ENCODE assay signal across 11 cellular contexts in the genomic region with DNA sequence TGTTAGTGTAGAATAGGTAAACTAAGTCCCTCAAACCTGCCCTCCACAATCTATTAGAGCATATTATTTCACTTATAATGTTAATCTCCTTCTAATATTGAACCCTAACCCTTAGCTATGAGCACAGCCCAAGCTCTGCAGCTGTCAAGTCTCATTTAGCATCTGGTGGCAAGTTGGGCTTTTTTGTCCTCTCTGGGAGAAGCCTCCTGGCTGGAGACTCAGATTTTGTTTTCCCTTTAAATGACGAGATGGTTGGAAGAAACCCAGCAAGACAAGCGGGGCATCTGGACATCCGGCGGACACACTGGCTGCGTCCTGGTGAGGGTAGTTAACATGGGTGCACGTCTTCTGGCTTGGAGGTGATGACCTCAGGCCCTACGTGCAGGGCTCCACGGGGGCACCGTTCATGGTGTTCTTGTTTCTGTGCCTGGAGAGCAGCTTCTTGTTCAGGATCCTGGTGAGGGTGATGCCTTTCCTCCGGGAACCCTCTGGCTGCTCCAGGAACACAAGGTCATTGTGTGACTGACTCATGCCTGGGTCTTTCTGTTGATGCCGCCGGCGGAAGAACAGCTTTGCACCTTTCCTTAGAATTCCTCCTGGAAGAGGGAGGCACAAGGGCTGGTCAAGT.
"Had no signal": no experiment of that assay in that cellular context is flagged by ENCODE, and none has a peak within 500 bp of the region (broad histone marks: within the 10 kb centered on the region; RNA-seq: fewer than 3 reads in every experiment).

No MANE protein-coding gene starts in this region.

- H3K27ac Mint-ChIP-seq: activated naive CD4-positive, alpha-beta T cell treated with anti-CD3 and anti-CD28 coated beads, Interleukin-2, amount 50 U/mL, for 24 hours had no signal

- H3K27me3 Mint-ChIP-seq: activated naive CD4-positive, alpha-beta T cell treated with anti-CD3 and anti-CD28 coated beads, Interleukin-2, amount 50 U/mL, for 24 hours; naive thymus-derived CD8-positive, alpha-beta T cell had no signal

- ATAC-seq: naive thymus-derived CD8-positive, alpha-beta T cell; right lobe of liver had no signal

- H3K9me3 Mint-ChIP-seq: activated naive CD4-positive, alpha-beta T cell treated with anti-CD3 and anti-CD28 coated beads, Interleukin-2, amount 50 U/mL, for 24 hours; naive thymus-derived CD8-positive, alpha-beta T cell had no signal

- H3K4me1 Mint-ChIP-seq: activated naive CD4-positive, alpha-beta T cell treated with anti-CD3 and anti-CD28 coated beads, Interleukin-2, amount 50 U/mL, for 24 hours had no signal

- H3K4me3 Mint-ChIP-seq: activated naive CD4-positive, alpha-beta T cell treated with anti-CD3 and anti-CD28 coated beads, Interleukin-2, amount 50 U/mL, for 24 hours; naive thymus-derived CD8-positive, alpha-beta T cell had no signal

- DNase-seq: activated CD4-positive, alpha-beta T cell treated with anti-CD3 and anti-CD28 coated beads, Interleukin-2, amount 50 U/mL, for 1 hour; amygdala; colonic mucosa; effector CD8-positive, alpha-beta T cell; naive thymus-derived CD8-positive, alpha-beta T cell; right lobe of liver; stimulated activated CD4-positive, alpha-beta T cell treated with anti-CD3 and anti-CD28 coated beads, Interleukin-4, amount 100 ng/mL, for 24 hours; stomach; thyroid gland; uterus had no signal
